In genomic region chr15:85331666-85332261, GRCh38 we compare ENCODE assay signal across 8 cellular contexts. TPM values are rescaled to one million over a fixed set of nuclear protein-coding genes. Genes with fewer than 3 reads are reported as not detected.
DNase-seq lines count a peak whose midpoint lies in the region; ATAC-seq and TF ChIP-seq lines count a peak whose summit lies in the region.

No MANE protein-coding gene starts in this region.

- H3K4me1 Mint-ChIP-seq in T-helper 1 cell treated with Interleukin-12 subunit alpha and Interleukin-12 subunit beta and Interleukin-4 antibody, amounts not matched to agents 30 μg/mL and 1 μg/mL, for 36 hours (ENCODE audit: low read depth), result peaks cover 37% of the 10 kb centered on the region
- peaks cover 35% of the 10 kb centered on the region for H3K4me1 Mint-ChIP-seq in T-helper 17 cell

- WGBS in testis, 2 donors, result 70 to 79% methylated on average over 8 of the region's 8 CpGs

- intact Hi-C loops in testis (cut with DNase I; ENCODE audit: low total_unique reads), result no loop called here

- H3K27ac ChIP-seq in iPS-20b (ENCODE audit: low read length) (no peak overlapping the region), testis (peak overlapping the region; percentile 85 to 91)

- H3K4me3 ChIP-seq in iPS-20b (ENCODE audit: low read length) (no peak overlapping the region), testis (no peak overlapping the region)

- H3K4me1 ChIP-seq in iPS-20b (ENCODE audit: insufficient read depth, low read length) (peaks cover 10% of the 10 kb centered on the region), testis (peaks cover 18% of the 10 kb centered on the region)

- no peaks in the 10 kb centered on the region; the same call in 1 of the 2 replicates for H3K27me3 ChIP-seq in iPS-20b (ENCODE audit: insufficient read depth, low read length)
- no peaks in the 10 kb centered on the region for H3K27me3 ChIP-seq in testis

- H3K36me3 ChIP-seq in iPS-20b (ENCODE audit: insufficient read depth, low read depth, low read length) (no peaks in the 10 kb centered on the region), testis (ENCODE audit: low read depth, missing control alignments) (no peaks in the 10 kb centered on the region)

- H3K9me3 ChIP-seq in T-helper 17 cell (ENCODE audit: control insufficient read depth, low read length, poor library complexity, severe bottlenecking) (no peaks in the 10 kb centered on the region), iPS-20b (ENCODE audit: insufficient read depth, low read depth, low read length) (no peaks in the 10 kb centered on the region), testis (no peaks in the 10 kb centered on the region)

- ATAC-seq in T-helper 17 cell, result peak; percentile 0

- H3K27me3 Mint-ChIP-seq in T-helper 1 cell treated with Interleukin-12 subunit alpha and Interleukin-12 subunit beta and Interleukin-4 antibody, amounts not matched to agents 30 μg/mL and 1 μg/mL, for 36 hours (ENCODE audit: low read depth), result no peaks in the 10 kb centered on the region
- H3K27me3 Mint-ChIP-seq in T-helper 17 cell, result no peaks in the 10 kb centered on the region

- H3K36me3 Mint-ChIP-seq in T-helper 1 cell treated with Interleukin-12 subunit alpha and Interleukin-12 subunit beta and Interleukin-4 antibody, amounts not matched to agents 30 μg/mL and 1 μg/mL, for 36 hours (ENCODE audit: low read depth), result peaks cover 5% of the 10 kb centered on the region
- no peaks in the 10 kb centered on the region for H3K36me3 Mint-ChIP-seq in T-helper 17 cell (ENCODE audit: low read depth)

- H3K9me3 Mint-ChIP-seq in T-helper 1 cell treated with Interleukin-12 subunit alpha and Interleukin-12 subunit beta and Interleukin-4 antibody, amounts not matched to agents 30 μg/mL and 1 μg/mL, for 36 hours, result peaks cover 4% of the 10 kb centered on the region

- no peak for TF ChIP-seq CTCF in testis (IDR thresholded peaks at IDR 0.05)

- H3K9ac ChIP-seq in iPS-20b (ENCODE audit: low read depth, low read length), result 0 out of 2 replicates have a peak overlapping the region, but pooled peaks have one; percentile 27

- H3K4me3 Mint-ChIP-seq in T-helper 1 cell treated with Interleukin-12 subunit alpha and Interleukin-12 subunit beta and Interleukin-4 antibody, amounts not matched to agents 30 μg/mL and 1 μg/mL, for 36 hours, result peak overlapping the region; percentile 89
- peak overlapping the region; percentile 97 for H3K4me3 Mint-ChIP-seq in T-helper 17 cell

- no peak for TF ChIP-seq POLR2A in testis (IDR thresholded peaks at IDR 0.05)

- no peak for DNase-seq in T-helper 1 cell
- DNase-seq in T-helper 17 cell, result no peak
- no peak for DNase-seq in testis
- DNase-seq in NCI-H748 (lab: John Stamatoyannopoulos, UW; ENCODE audit: unreplicated experiment), result no peak
- no peak for DNase-seq in NK-92 (lab: John Stamatoyannopoulos, UW; ENCODE audit: unreplicated experiment)
- no peak for DNase-seq in Ammon's horn (ENCODE audit: low spot score)

- peak overlapping the region; percentile 92 for H3K27ac Mint-ChIP-seq in T-helper 1 cell treated with Interleukin-12 subunit alpha and Interleukin-12 subunit beta and Interleukin-4 antibody, amounts not matched to agents 30 μg/mL and 1 μg/mL, for 36 hours
- peak overlapping the region; percentile 98 for H3K27ac Mint-ChIP-seq in T-helper 17 cell

RNA-seq across cellular contexts. Expression of gene AKAP13, which starts 48.6 kb away (rescaled TPM):
- total RNA-seq in T-helper 17 cell (100 to 1,000 TPM; 426 to 437 TPM), testis (100 to 1,000 TPM; 187 to 207 TPM)
- 79.5 TPM for polyA plus RNA-seq in testis (ENCODE audit: insufficient read depth, low read depth, low replicate concordance)
